In the genomic region with DNA sequence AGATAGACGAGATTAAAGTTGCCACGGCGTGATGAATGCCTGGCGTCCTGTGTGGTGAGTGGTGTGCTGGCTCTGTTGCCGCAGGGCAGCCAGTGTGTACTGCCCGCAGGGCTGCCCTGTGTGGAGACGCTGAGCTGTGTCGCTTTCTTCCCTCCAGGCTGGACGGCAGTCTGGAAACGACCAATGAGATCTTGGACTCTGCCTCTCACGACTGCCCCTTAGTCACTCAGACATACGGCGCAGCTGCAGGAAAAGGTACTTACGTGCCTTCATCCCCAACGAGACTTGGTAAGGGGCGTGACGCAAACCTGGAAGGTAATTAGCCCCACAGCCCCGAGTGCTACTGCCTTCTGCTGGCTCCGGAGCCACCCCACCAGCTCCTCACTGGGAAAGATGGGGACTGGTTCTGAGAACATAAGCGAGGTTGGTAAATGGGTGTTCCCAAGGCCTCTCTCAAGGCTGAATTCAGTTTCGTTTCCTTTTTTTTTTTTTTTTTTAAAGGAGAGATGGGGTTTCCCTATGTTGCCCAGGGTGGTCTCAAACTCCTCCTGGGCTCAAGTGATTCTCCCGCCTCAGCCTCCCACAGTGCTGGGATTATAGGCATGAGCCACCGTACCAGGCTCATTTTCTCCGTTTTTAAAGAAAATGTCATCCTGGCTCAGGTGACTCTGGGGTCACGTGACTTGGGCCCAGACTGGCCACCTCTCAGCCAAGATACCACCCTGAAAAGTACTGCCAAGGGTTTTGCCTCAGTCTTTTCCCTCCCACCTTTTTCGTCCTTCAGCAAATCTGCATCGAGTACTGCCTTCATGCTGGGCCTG, we compare ENCODE assay signal across 1 cellular context.
TF ChIP-seq lines count a peak whose summit lies in the region.

No MANE protein-coding gene starts in this region.

TF ChIP-seq in GM12878, 131 proteins besides CTCF, POLR2A, EP300 and RAD21 (continues in another document):
- TF ChIP-seq, protein P1, sequence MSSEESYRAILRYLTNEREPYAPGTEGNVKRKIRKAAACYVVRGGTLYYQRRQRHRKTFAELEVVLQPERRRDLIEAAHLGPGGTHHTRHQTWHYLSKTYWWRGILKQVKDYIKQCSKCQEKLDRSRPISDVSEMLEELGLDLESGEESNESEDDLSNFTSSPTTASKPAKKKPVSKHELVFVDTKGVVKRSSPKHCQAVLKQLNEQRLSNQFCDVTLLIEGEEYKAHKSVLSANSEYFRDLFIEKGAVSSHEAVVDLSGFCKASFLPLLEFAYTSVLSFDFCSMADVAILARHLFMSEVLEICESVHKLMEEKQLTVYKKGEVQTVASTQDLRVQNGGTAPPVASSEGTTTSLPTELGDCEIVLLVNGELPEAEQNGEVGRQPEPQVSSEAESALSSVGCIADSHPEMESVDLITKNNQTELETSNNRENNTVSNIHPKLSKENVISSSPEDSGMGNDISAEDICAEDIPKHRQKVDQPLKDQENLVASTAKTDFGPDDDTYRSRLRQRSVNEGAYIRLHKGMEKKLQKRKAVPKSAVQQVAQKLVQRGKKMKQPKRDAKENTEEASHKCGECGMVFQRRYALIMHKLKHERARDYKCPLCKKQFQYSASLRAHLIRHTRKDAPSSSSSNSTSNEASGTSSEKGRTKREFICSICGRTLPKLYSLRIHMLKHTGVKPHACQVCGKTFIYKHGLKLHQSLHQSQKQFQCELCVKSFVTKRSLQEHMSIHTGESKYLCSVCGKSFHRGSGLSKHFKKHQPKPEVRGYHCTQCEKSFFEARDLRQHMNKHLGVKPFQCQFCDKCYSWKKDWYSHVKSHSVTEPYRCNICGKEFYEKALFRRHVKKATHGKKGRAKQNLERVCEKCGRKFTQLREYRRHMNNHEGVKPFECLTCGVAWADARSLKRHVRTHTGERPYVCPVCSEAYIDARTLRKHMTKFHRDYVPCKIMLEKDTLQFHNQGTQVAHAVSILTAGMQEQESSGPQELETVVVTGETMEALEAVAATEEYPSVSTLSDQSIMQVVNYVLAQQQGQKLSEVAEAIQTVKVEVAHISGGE (CRISPR knock-in tag; IDR thresholded peaks at IDR 0.05): peak; percentile 44; the same call in 1 of the 2 replicates
- TF ChIP-seq TBL1XR1 (IDR thresholded peaks at IDR 0.05; ENCODE audit: low read depth, low read length) (no peak), CREB1 (IDR thresholded peaks at IDR 0.05; ENCODE audit: low read depth) (no peak), IRF4 (IDR thresholded peaks at IDR 0.05; ENCODE audit: low read depth, low read length) (no peak), MTA3 (IDR thresholded peaks at IDR 0.05; ENCODE audit: borderline replicate concordance, low read length) (no peak), RUNX3 (IDR thresholded peaks at IDR 0.05; ENCODE audit: low read length) (no peak), SUZ12 (IDR thresholded peaks at IDR 0.05; ENCODE audit: unreplicated experiment) (no peak), TCF3 (IDR thresholded peaks at IDR 0.05; ENCODE audit: borderline replicate concordance, insufficient read depth, low read depth, low read length) (no peak), SMARCA5 (IDR thresholded peaks at IDR 0.05) (peak; percentile 76), NR2F1 (conservative IDR thresholded peaks at IDR 0.05) (no peak), STAT3 (IDR thresholded peaks at IDR 0.05; ENCODE audit: low read depth, low read length) (no peak), SP1 (IDR thresholded peaks at IDR 0.05; ENCODE audit: low read depth, low read length) (no peak), PML (IDR thresholded peaks at IDR 0.05; ENCODE audit: low read length) (no peak), GATAD2B (conservative IDR thresholded peaks at IDR 0.05; ENCODE audit: low read depth) (no peak), NR2C2 (IDR thresholded peaks at IDR 0.05; ENCODE audit: borderline replicate concordance, control insufficient read depth, insufficient read length, low read depth) (no peak), IKZF1 (conservative IDR thresholded peaks at IDR 0.05) (no peak; the same call in none of the 2 replicates), NFIC (IDR thresholded peaks at IDR 0.05; ENCODE audit: low read depth, low read length) (0 out of 2 replicates have a peak, but pooled peaks have one; percentile 13), ZNF217 (IDR thresholded peaks at IDR 0.05) (no peak), SREBF2 (IDR thresholded peaks at IDR 0.05; ENCODE audit: low read length) (no peak), SMC3 (IDR thresholded peaks at IDR 0.05; ENCODE audit: borderline replicate concordance, low read length) (no peak), MEF2B (IDR thresholded peaks at IDR 0.05; ENCODE audit: partially characterized antibody, poor library complexity, severe bottlenecking) (peak; percentile 3), HCFC1 (IDR thresholded peaks at IDR 0.05; ENCODE audit: low read length) (no peak), ATF7 (IDR thresholded peaks at IDR 0.05; ENCODE audit: low read depth) (no peak), FOXK2 (IDR thresholded peaks at IDR 0.05) (no peak), WRNIP1 (IDR thresholded peaks at IDR 0.05; ENCODE audit: borderline replicate concordance, low read depth, low read length) (no peak), TCF12 (IDR thresholded peaks at IDR 0.05; ENCODE audit: low read depth, low read length) (no peak), TCF7 (IDR thresholded peaks at IDR 0.05; ENCODE audit: borderline replicate concordance) (no peak), ASH2L (IDR thresholded peaks at IDR 0.05; ENCODE audit: borderline replicate concordance, low read depth) (no peak), EZH2 (IDR thresholded peaks at IDR 0.05; ENCODE audit: borderline replicate concordance, control insufficient read depth, low read depth, low read length) (no peak), ZNF384 (IDR thresholded peaks at IDR 0.05; ENCODE audit: borderline replicate concordance, low read depth, low read length) (peak; percentile 64; the same call in 1 of the 2 replicates), ETV6 (conservative IDR thresholded peaks at IDR 0.05 in 1 of 2, IDR thresholded peaks at IDR 0.05 in 1 of 2; ENCODE audit: borderline replicate concordance in 1 of 2, low read depth in 1 of 2) (no peak), HDGF (IDR thresholded peaks at IDR 0.05) (no peak; the same call in 1 of the 2 replicates), CREM (IDR thresholded peaks at IDR 0.05; ENCODE audit: low read depth) (no peak), GABPA (IDR thresholded peaks at IDR 0.05; ENCODE audit: low read depth) (no peak), CHD2 (IDR thresholded peaks at IDR 0.05; ENCODE audit: borderline replicate concordance, low read depth, low read length) (no peak), EED (IDR thresholded peaks at IDR 0.05; ENCODE audit: low read depth) (no peak; the same call in none of the 2 replicates), JUNB (IDR thresholded peaks at IDR 0.05) (no peak), ZNF622 (IDR thresholded peaks at IDR 0.05) (no peak)
- TF ChIP-seq, protein P2, sequence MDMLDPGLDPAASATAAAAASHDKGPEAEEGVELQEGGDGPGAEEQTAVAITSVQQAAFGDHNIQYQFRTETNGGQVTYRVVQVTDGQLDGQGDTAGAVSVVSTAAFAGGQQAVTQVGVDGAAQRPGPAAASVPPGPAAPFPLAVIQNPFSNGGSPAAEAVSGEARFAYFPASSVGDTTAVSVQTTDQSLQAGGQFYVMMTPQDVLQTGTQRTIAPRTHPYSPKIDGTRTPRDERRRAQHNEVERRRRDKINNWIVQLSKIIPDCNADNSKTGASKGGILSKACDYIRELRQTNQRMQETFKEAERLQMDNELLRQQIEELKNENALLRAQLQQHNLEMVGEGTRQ (IDR thresholded peaks at IDR 0.05; ENCODE audit: borderline replicate concordance, low read depth, low read length): peak; percentile 59
- TF ChIP-seq, protein P3, sequence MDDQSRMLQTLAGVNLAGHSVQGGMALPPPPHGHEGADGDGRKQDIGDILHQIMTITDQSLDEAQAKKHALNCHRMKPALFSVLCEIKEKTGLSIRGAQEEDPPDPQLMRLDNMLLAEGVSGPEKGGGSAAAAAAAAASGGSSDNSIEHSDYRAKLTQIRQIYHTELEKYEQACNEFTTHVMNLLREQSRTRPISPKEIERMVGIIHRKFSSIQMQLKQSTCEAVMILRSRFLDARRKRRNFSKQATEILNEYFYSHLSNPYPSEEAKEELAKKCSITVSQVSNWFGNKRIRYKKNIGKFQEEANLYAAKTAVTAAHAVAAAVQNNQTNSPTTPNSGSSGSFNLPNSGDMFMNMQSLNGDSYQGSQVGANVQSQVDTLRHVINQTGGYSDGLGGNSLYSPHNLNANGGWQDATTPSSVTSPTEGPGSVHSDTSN (IDR thresholded peaks at IDR 0.05; ENCODE audit: insufficient replicate concordance, low read depth, low read length): no peak
- TF ChIP-seq, protein P4, sequence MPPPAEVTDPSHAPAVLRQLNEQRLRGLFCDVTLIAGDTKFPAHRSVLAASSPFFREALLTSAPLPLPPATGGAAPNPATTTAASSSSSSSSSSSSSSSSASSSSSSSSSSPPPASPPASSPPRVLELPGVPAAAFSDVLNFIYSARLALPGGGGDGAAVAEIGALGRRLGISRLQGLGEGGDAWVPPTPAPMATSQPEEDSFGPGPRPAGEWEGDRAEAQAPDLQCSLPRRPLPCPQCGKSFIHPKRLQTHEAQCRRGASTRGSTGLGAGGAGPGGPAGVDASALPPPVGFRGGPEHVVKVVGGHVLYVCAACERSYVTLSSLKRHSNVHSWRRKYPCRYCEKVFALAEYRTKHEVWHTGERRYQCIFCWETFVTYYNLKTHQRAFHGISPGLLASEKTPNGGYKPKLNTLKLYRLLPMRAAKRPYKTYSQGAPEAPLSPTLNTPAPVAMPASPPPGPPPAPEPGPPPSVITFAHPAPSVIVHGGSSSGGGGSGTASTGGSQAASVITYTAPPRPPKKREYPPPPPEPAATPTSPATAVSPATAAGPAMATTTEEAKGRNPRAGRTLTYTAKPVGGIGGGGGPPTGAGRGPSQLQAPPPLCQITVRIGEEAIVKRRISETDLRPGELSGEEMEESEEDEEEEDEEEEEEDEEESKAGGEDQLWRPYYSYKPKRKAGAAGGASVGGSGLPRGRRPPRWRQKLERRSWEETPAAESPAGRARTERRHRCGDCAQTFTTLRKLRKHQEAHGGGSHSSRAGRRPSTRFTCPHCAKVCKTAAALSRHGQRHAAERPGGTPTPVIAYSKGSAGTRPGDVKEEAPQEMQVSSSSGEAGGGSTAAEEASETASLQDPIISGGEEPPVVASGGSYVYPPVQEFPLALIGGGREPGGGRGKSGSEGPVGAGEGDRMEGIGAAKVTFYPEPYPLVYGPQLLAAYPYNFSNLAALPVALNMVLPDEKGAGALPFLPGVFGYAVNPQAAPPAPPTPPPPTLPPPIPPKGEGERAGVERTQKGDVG (CRISPR knock-in tag; IDR thresholded peaks at IDR 0.05): no peak
- TF ChIP-seq, protein P5, sequence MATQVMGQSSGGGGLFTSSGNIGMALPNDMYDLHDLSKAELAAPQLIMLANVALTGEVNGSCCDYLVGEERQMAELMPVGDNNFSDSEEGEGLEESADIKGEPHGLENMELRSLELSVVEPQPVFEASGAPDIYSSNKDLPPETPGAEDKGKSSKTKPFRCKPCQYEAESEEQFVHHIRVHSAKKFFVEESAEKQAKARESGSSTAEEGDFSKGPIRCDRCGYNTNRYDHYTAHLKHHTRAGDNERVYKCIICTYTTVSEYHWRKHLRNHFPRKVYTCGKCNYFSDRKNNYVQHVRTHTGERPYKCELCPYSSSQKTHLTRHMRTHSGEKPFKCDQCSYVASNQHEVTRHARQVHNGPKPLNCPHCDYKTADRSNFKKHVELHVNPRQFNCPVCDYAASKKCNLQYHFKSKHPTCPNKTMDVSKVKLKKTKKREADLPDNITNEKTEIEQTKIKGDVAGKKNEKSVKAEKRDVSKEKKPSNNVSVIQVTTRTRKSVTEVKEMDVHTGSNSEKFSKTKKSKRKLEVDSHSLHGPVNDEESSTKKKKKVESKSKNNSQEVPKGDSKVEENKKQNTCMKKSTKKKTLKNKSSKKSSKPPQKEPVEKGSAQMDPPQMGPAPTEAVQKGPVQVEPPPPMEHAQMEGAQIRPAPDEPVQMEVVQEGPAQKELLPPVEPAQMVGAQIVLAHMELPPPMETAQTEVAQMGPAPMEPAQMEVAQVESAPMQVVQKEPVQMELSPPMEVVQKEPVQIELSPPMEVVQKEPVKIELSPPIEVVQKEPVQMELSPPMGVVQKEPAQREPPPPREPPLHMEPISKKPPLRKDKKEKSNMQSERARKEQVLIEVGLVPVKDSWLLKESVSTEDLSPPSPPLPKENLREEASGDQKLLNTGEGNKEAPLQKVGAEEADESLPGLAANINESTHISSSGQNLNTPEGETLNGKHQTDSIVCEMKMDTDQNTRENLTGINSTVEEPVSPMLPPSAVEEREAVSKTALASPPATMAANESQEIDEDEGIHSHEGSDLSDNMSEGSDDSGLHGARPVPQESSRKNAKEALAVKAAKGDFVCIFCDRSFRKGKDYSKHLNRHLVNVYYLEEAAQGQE (IDR thresholded peaks at IDR 0.05; ENCODE audit: low read depth, low read length): no peak
- TF ChIP-seq, protein P6, sequence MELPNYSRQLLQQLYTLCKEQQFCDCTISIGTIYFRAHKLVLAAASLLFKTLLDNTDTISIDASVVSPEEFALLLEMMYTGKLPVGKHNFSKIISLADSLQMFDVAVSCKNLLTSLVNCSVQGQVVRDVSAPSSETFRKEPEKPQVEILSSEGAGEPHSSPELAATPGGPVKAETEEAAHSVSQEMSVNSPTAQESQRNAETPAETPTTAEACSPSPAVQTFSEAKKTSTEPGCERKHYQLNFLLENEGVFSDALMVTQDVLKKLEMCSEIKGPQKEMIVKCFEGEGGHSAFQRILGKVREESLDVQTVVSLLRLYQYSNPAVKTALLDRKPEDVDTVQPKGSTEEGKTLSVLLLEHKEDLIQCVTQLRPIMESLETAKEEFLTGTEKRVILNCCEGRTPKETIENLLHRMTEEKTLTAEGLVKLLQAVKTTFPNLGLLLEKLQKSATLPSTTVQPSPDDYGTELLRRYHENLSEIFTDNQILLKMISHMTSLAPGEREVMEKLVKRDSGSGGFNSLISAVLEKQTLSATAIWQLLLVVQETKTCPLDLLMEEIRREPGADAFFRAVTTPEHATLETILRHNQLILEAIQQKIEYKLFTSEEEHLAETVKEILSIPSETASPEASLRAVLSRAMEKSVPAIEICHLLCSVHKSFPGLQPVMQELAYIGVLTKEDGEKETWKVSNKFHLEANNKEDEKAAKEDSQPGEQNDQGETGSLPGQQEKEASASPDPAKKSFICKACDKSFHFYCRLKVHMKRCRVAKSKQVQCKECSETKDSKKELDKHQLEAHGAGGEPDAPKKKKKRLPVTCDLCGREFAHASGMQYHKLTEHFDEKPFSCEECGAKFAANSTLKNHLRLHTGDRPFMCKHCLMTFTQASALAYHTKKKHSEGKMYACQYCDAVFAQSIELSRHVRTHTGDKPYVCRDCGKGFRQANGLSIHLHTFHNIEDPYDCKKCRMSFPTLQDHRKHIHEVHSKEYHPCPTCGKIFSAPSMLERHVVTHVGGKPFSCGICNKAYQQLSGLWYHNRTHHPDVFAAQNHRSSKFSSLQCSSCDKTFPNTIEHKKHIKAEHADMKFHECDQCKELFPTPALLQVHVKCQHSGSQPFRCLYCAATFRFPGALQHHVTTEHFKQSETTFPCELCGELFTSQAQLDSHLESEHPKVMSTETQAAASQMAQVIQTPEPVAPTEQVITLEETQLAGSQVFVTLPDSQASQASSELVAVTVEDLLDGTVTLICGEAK (IDR thresholded peaks at IDR 0.05; ENCODE audit: borderline replicate concordance): no peak
- TF ChIP-seq, protein P7, sequence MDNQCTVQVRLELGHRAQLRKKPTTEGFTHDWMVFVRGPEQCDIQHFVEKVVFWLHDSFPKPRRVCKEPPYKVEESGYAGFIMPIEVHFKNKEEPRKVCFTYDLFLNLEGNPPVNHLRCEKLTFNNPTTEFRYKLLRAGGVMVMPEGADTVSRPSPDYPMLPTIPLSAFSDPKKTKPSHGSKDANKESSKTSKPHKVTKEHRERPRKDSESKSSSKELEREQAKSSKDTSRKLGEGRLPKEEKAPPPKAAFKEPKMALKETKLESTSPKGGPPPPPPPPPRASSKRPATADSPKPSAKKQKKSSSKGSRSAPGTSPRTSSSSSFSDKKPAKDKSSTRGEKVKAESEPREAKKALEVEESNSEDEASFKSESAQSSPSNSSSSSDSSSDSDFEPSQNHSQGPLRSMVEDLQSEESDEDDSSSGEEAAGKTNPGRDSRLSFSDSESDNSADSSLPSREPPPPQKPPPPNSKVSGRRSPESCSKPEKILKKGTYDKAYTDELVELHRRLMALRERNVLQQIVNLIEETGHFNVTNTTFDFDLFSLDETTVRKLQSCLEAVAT (IDR thresholded peaks at IDR 0.05): peak; percentile 94
